In genomic region chr11:113778111-113778910, GRCh38 we compare ENCODE assay signal across 9 cellular contexts. TPM values are rescaled to one million over a fixed set of nuclear protein-coding genes. Genes with fewer than 3 reads are reported as not detected.
DNase-seq lines count a peak whose midpoint lies in the region; ATAC-seq and TF ChIP-seq lines count a peak whose summit lies in the region.
"Had no signal": no experiment of that assay in that cellular context is flagged by ENCODE, and none has a peak within 500 bp of the region (broad histone marks: within the 10 kb centered on the region; RNA-seq: fewer than 3 reads in every experiment).

No MANE protein-coding gene starts in this region.

- intact Hi-C loops in posterior vena cava (cut with DNase I), result no loop called here

- peak overlapping the region; percentile 86 for H3K27ac Mint-ChIP-seq in mesothelial cell of epicardium
- H3K27ac Mint-ChIP-seq: activated CD4-positive, alpha-beta memory T cell treated with anti-CD3 and anti-CD28 coated beads for 36 hours had no signal

- no peak for ATAC-seq in GM21786 (IDR thresholded peaks at IDR 0.05; ENCODE audit: unreplicated experiment)

- no peak overlapping the region for H3K27ac ChIP-seq in duodenal mucosa (ENCODE audit: low read depth, low read length)

- no peak overlapping the region for H3K4me3 Mint-ChIP-seq in mesothelial cell of epicardium
- H3K4me3 Mint-ChIP-seq: activated CD4-positive, alpha-beta memory T cell treated with anti-CD3 and anti-CD28 coated beads for 36 hours had no signal

- peaks cover 0 to 3% of the 10 kb centered on the region in 2 donors for H3K27me3 ChIP-seq in duodenal mucosa (ENCODE audit: control insufficient read depth in 1 of 2, insufficient read depth in 2 of 2, low read length in 2 of 2)

- H3K4me1 Mint-ChIP-seq in mesothelial cell of epicardium, result peaks cover 10% of the 10 kb centered on the region

- no peak overlapping the region for H3K9ac ChIP-seq in duodenal mucosa (ENCODE audit: low read depth in 1 of 2, low read length in 2 of 2)

- no peaks in the 10 kb centered on the region for H3K9me3 ChIP-seq in duodenal mucosa (ENCODE audit: control insufficient read depth in 1 of 2, low read length in 2 of 2)

- H3K27me3 Mint-ChIP-seq in mesothelial cell of epicardium (ENCODE audit: low read depth), result peaks cover 49% of the 10 kb centered on the region

- no peaks in the 10 kb centered on the region for H3K36me3 ChIP-seq in duodenal mucosa (ENCODE audit: control insufficient read depth in 1 of 2, insufficient read depth in 2 of 2, low read length in 2 of 2)

- peaks cover 0 to 3% of the 10 kb centered on the region in 2 donors for H3K4me1 ChIP-seq in duodenal mucosa (ENCODE audit: control insufficient read depth in 1 of 2, insufficient read depth in 2 of 2, low read length in 2 of 2)

- peak overlapping the region; percentile 44 to 65 for H3K4me3 ChIP-seq in duodenal mucosa (ENCODE audit: low read depth in 1 of 2, low read length in 2 of 2)

- TF ChIP-seq CTCF in mesothelial cell of epicardium (IDR thresholded peaks at IDR 0.05; ENCODE audit: unreplicated experiment), result no peak

- H3K9me3 Mint-ChIP-seq in mesothelial cell of epicardium, result no peaks in the 10 kb centered on the region
- H3K9me3 Mint-ChIP-seq: activated CD4-positive, alpha-beta memory T cell treated with anti-CD3 and anti-CD28 coated beads for 36 hours had no signal

- DNase-seq in AG20443 (ENCODE audit: low spot score), result peak; percentile 64
- DNase-seq in NCI-H2196 (lab: John Stamatoyannopoulos, UW; ENCODE audit: unreplicated experiment), result peak; percentile 60
- DNase-seq in mesothelial cell of epicardium (ENCODE audit: low spot score in 2 of 2, unreplicated experiment in 2 of 2), result no peak
- no peak for DNase-seq in NCI-H128 (lab: John Stamatoyannopoulos, UW; ENCODE audit: unreplicated experiment)
- no peak for DNase-seq in posterior vena cava (ENCODE audit: low spot score)
- no peak for DNase-seq in NCI-H1930 (lab: John Stamatoyannopoulos, UW)
- DNase-seq: activated CD4-positive, alpha-beta memory T cell treated with anti-CD3 and anti-CD28 coated beads for 36 hours had no signal

- no peaks in the 10 kb centered on the region for H3K36me3 Mint-ChIP-seq in mesothelial cell of epicardium
- H3K36me3 Mint-ChIP-seq: activated CD4-positive, alpha-beta memory T cell treated with anti-CD3 and anti-CD28 coated beads for 36 hours had no signal

RNA-seq across cellular contexts. Expression of gene CLDN25, which starts 1.3 kb away (rescaled TPM):
- total RNA-seq in mesothelial cell of epicardium (not detected in 3 replicates), posterior vena cava (not detected)
- total RNA-seq: activated CD4-positive, alpha-beta memory T cell treated with anti-CD3 and anti-CD28 coated beads for 36 hours had no signal

RNA-seq across cellular contexts. Expression of gene ZW10, which starts 4.8 kb away (rescaled TPM):
- total RNA-seq in mesothelial cell of epicardium (18.6 to 19.6 TPM (median 18.7 TPM) in 3 replicates), posterior vena cava (10 to 100 TPM in 1 of 2 donors, 1 to 10 TPM in 1; 9.6 to 10.5 TPM)

Comparison
In these comparisons a context has a peak if more than half of its experiments do, and no peak if none do; other contexts are left out.
1. DNase-seq: peak in AG20443 (single experiment) and NCI-H2196 (single experiment); none in mesothelial cell of epicardium (0 of 2), NCI-H128 (single experiment), posterior vena cava (single experiment) and NCI-H1930 (0 of 2).